In genomic region chr3:44762170-44762677, GRCh38 we compare ENCODE assay signal across 8 cellular contexts. TPM values are rescaled to one million over a fixed set of nuclear protein-coding genes. Genes with fewer than 3 reads are reported as not detected.
A peak's percentile ranks its signal among the peaks of the same experiment; 100 is the strongest.
DNase-seq lines count a peak whose midpoint lies in the region; ATAC-seq, FAIRE-seq and TF ChIP-seq lines count a peak whose summit lies in the region.

No MANE protein-coding gene starts in this region.

- peak overlapping the region; percentile 95 for H3K4me3 Mint-ChIP-seq in activated CD8-positive, alpha-beta T cell treated with anti-CD3 and anti-CD28 coated beads, Interleukin-2, amount 10 ng/mL, durations not matched to agents 7 days and 5 days

- CTCF ChIA-PET in activated CD8-positive, alpha-beta T cell treated with anti-CD3 and anti-CD28 coated beads, Interleukin-2, amount 10 ng/mL, durations not matched to agents 7 days and 5 days (lab: Charles Lee) = interaction anchor here (1.2 to 1.5 kb wide), 3 partner anchors 10 to 43 kb away, joined by 3 to 6 read pairs (median 6); partner anchors contain the start of gene ZNF501

- no peak for FAIRE-seq in GM12892 (lab: Jason Lieb, UNC)

- no peaks in the 10 kb centered on the region for H3K27me3 Mint-ChIP-seq in activated CD8-positive, alpha-beta T cell treated with anti-CD3 and anti-CD28 coated beads, Interleukin-2, amount 10 ng/mL, durations not matched to agents 7 days and 5 days (ENCODE audit: low read depth)

- H3K4me1 ChIP-seq in ES-I3 (ENCODE audit: insufficient read depth, low read length) = no peaks in the 10 kb centered on the region
- H3K4me1 ChIP-seq in thymus (ENCODE audit: control insufficient read depth, insufficient read depth, low read length) = peaks cover 4% of the 10 kb centered on the region
- H3K4me1 ChIP-seq in mucosa of descending colon (ENCODE audit: low read depth) = peaks cover 13% of the 10 kb centered on the region

- POLR2A ChIA-PET in activated CD8-positive, alpha-beta T cell treated with anti-CD3 and anti-CD28 coated beads, Interleukin-2, amount 10 ng/mL, durations not matched to agents 7 days and 5 days (lab: Charles Lee) = interaction anchor here (0.6 to 2.9 kb wide), 15 partner anchors 10 to 1523 kb away, joined by 3 to 16 read pairs (median 4); partner anchors contain the start of genes LARS2, TCAIM, ZNF197 and ZNF35

- H3K9me3 ChIP-seq in ES-I3 (ENCODE audit: control insufficient read depth, insufficient read depth, low read length) (no peaks in the 10 kb centered on the region), thymus (ENCODE audit: control insufficient read depth) (peaks cover 3% of the 10 kb centered on the region), mucosa of descending colon (peaks cover 28% of the 10 kb centered on the region)

- H3K27ac Mint-ChIP-seq in activated CD8-positive, alpha-beta T cell treated with anti-CD3 and anti-CD28 coated beads, Interleukin-2, amount 10 ng/mL, durations not matched to agents 7 days and 5 days = peak overlapping the region; percentile 93

- TF ChIP-seq CTCF in mucosa of descending colon (IDR thresholded peaks at IDR 0.05) = no peak

- 2% methylated on average over 9 of the region's 9 CpGs for WGBS in thymus

- H3K4me3 ChIP-seq in thymus (ENCODE audit: low read length) (peak overlapping the region; percentile 81), mucosa of descending colon (no peak overlapping the region)

- H3K36me3 ChIP-seq in ES-I3 (ENCODE audit: insufficient read depth, low read length) (peaks cover 8% of the 10 kb centered on the region), thymus (ENCODE audit: control insufficient read depth, insufficient read depth) (peaks cover 20% of the 10 kb centered on the region), mucosa of descending colon (ENCODE audit: low read depth) (no peaks in the 10 kb centered on the region)

- peaks cover 24% of the 10 kb centered on the region for H3K9me3 Mint-ChIP-seq in activated CD8-positive, alpha-beta T cell treated with anti-CD3 and anti-CD28 coated beads, Interleukin-2, amount 10 ng/mL, durations not matched to agents 7 days and 5 days (ENCODE audit: insufficient read depth)

- peak; percentile 20 for ATAC-seq in HG03342 (IDR thresholded peaks at IDR 0.05; ENCODE audit: unreplicated experiment)
- ATAC-seq in activated CD8-positive, alpha-beta T cell treated with anti-CD3 and anti-CD28 coated beads, Interleukin-2, amount 10 ng/mL, durations not matched to agents 7 days and 5 days = no peak
- ATAC-seq in mucosa of descending colon = no peak
- ATAC-seq in GM21381 (IDR thresholded peaks at IDR 0.05; ENCODE audit: unreplicated experiment) = no peak

- intact Hi-C loops in mucosa of descending colon (cut with DNase I, micrococcal nuclease) = no loop called here

- H3K27ac ChIP-seq in thymus (ENCODE audit: low read depth) = no peak overlapping the region

- H3K27me3 ChIP-seq in thymus (ENCODE audit: control insufficient read depth, insufficient read depth) = no peaks in the 10 kb centered on the region

- H3K36me3 Mint-ChIP-seq in activated CD8-positive, alpha-beta T cell treated with anti-CD3 and anti-CD28 coated beads, Interleukin-2, amount 10 ng/mL, durations not matched to agents 7 days and 5 days (ENCODE audit: low read depth) = peaks cover 79% of the 10 kb centered on the region

- no peak for TF ChIP-seq POLR2A in GM12892 (IDR thresholded peaks at IDR 0.05; ENCODE audit: low read depth, low read length)

- H3K4me1 Mint-ChIP-seq in activated CD8-positive, alpha-beta T cell treated with anti-CD3 and anti-CD28 coated beads, Interleukin-2, amount 10 ng/mL, durations not matched to agents 7 days and 5 days (ENCODE audit: low read depth) = peaks cover 33% of the 10 kb centered on the region

- DNase-seq in activated CD8-positive, alpha-beta T cell treated with anti-CD3 and anti-CD28 coated beads, Interleukin-2, amount 10 ng/mL, durations not matched to agents 7 days and 5 days = no peak
- DNase-seq in iris pigment epithelial cell (ENCODE audit: low read depth) = peak; percentile 34
- DNase-seq in mucosa of descending colon = no peak
- DNase-seq in GM12892 (ENCODE audit: insufficient read length) = no peak

- H3K9ac ChIP-seq in ES-I3 (ENCODE audit: low read depth, low read length) = peak overlapping the region; percentile 98

RNA-seq across cellular contexts. Expression of gene KIF15, which starts 0.6 kb away (rescaled TPM):
- total RNA-seq in activated CD8-positive, alpha-beta T cell treated with anti-CD3 and anti-CD28 coated beads, Interleukin-2, amount 10 ng/mL, durations not matched to agents 7 days and 5 days = 10 to 100 TPM; 62.2 to 66.4 TPM
- polyA plus RNA-seq in thymus = 3.6 TPM
- total RNA-seq in mucosa of descending colon = 1 to 10 TPM; 1.6 to 7.6 (median 2.4) TPM
- polyA plus RNA-seq in GM12892 (2012; ENCODE audit: missing spikeins) = 16.6 TPM

RNA-seq across cellular contexts. Expression of gene KIAA1143, which starts 0.8 kb away (rescaled TPM):
- total RNA-seq in activated CD8-positive, alpha-beta T cell treated with anti-CD3 and anti-CD28 coated beads, Interleukin-2, amount 10 ng/mL, durations not matched to agents 7 days and 5 days = 10 to 100 TPM; 38.7 to 39.8 TPM
- polyA plus RNA-seq in thymus = 23.0 TPM
- 10 to 100 TPM; 18.8 to 29.2 (median 19.1) TPM for total RNA-seq in mucosa of descending colon
- 26.3 TPM for polyA plus RNA-seq in GM12892 (2012; ENCODE audit: missing spikeins)

RNA-seq across cellular contexts. Expression of gene ZNF501, which starts 32.8 kb away (rescaled TPM):
- 1 to 10 TPM; 2.9 to 3.6 TPM for total RNA-seq in activated CD8-positive, alpha-beta T cell treated with anti-CD3 and anti-CD28 coated beads, Interleukin-2, amount 10 ng/mL, durations not matched to agents 7 days and 5 days
- polyA plus RNA-seq in thymus = 3.1 TPM
- 1 to 10 TPM; 3.6 to 6.4 (median 3.7) TPM for total RNA-seq in mucosa of descending colon
- 1.1 TPM for polyA plus RNA-seq in GM12892 (2012; ENCODE audit: missing spikeins)

RNA-seq across cellular contexts. Expression of gene ZNF502, which starts 49.8 kb away (rescaled TPM):
- 1 to 10 TPM; 2.4 to 4.0 TPM for total RNA-seq in activated CD8-positive, alpha-beta T cell treated with anti-CD3 and anti-CD28 coated beads, Interleukin-2, amount 10 ng/mL, durations not matched to agents 7 days and 5 days
- polyA plus RNA-seq in thymus = 4.7 TPM
- 1 to 10 TPM; 2.5 to 7.7 (median 3.6) TPM for total RNA-seq in mucosa of descending colon
- 0.36 TPM for polyA plus RNA-seq in GM12892 (2012; ENCODE audit: missing spikeins)

Comparison
In these comparisons a context has a peak if more than half of its experiments do, and no peak if none do; other contexts are left out.
1. RNA of gene KIF15, which starts 0.6 kb away (total RNA-seq): 62.2 to 66.4 TPM in activated CD8-positive, alpha-beta T cell treated with anti-CD3 and anti-CD28 coated beads, Interleukin-2, amount 10 ng/mL, durations not matched to agents 7 days and 5 days; 1.6 to 7.6 TPM in mucosa of descending colon; every median in the first group is over 4 times any median in the second.